Comparison of ENCODE assay signal across 14 cellular contexts in the genomic region with DNA sequence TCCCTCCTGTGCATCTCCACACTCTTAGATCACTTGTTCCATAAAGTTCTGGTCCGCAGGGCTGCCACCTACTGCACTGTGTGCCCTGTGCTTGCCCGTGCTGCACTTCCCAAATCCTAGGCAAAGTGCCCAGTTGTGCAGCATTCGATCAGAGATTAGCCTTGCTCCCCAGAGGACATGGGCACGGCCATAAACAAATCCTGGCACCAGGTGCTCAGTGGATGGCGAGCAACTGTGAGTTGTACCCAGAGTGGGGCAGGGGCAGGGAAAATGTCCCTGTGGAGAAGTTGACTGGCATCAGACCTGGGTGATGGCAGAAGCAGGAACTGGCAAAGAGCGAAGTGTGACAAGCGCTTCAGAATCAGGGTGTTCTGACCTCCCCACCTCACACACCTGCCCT. TPM values are rescaled to one million over a fixed set of nuclear protein-coding genes. Genes with fewer than 3 reads are reported as not detected.
DNase-seq lines count a peak whose midpoint lies in the region; ATAC-seq and TF ChIP-seq lines count a peak whose summit lies in the region.
"Had no signal": no experiment of that assay in that cellular context is flagged by ENCODE, and none has a peak within 500 bp of the region (broad histone marks: within the 10 kb centered on the region; RNA-seq: fewer than 3 reads in every experiment).

No MANE protein-coding gene starts in this region.

- DNase-seq in WTC11 (ENCODE audit: low spot score), result no peak
- no peak for DNase-seq in SW480 (ENCODE audit: low spot score)
- DNase-seq in transverse colon, result no peak
- no peak for DNase-seq in AG20443 (ENCODE audit: low spot score)
- DNase-seq in islet precursor cell, result no peak
- DNase-seq: activated CD4-positive, CD25-positive, alpha-beta regulatory T cell treated with anti-CD3 and anti-CD28 coated beads, Interleukin-2, amount 50 U/mL, for 72 hours; activated effector memory CD4-positive, alpha-beta T cell treated with anti-CD3 and anti-CD28 coated beads, Interleukin-2, amount 50 U/mL, for 16 hours; NCI-H510A treated with DMSO at 0.1 percent for 48 hours; SJCRH30 had no signal

- H3K9me3 ChIP-seq in KOPT-K1 (ENCODE audit: insufficient read depth, low read length, poor library complexity, severe bottlenecking) (no peaks in the 10 kb centered on the region), mesodermal cell (ENCODE audit: control insufficient read depth, low read length) (no peaks in the 10 kb centered on the region), transverse colon (no peaks in the 10 kb centered on the region)
- H3K9me3 ChIP-seq: SJCRH30 had no signal

- no peaks in the 10 kb centered on the region for H3K27me3 Mint-ChIP-seq in WTC11 (ENCODE audit: low read depth)

- peaks cover 12% of the 10 kb centered on the region for H3K36me3 Mint-ChIP-seq in WTC11
- H3K36me3 Mint-ChIP-seq: CD4-positive, alpha-beta memory T cell had no signal

- no peak overlapping the region for H3K4me3 Mint-ChIP-seq in WTC11

- H3K27ac ChIP-seq in C4-2B (peak overlapping the region; percentile 41), KOPT-K1 (ENCODE audit: low read depth, low read length, poor library complexity, severe bottlenecking) (peak overlapping the region; percentile 100), mesodermal cell (ENCODE audit: low read depth, low read length, severe bottlenecking) (peak overlapping the region; percentile 57), transverse colon (no peak overlapping the region)
- H3K27ac ChIP-seq: epithelial cell of prostate, SJCRH30 had no signal

- no peak for TF ChIP-seq EP300 in transverse colon (IDR thresholded peaks at IDR 0.05; ENCODE audit: low read depth)

- H3K4me1 Mint-ChIP-seq in WTC11, result peaks cover 72% of the 10 kb centered on the region

- POLR2A ChIA-PET in WTC11 (lab: Charles Lee), result interaction anchor here (6.5 kb wide), 1 partner anchor 17 kb away, joined by 66 read pairs; a partner anchor contains a TSS

- intact Hi-C loops in transverse colon (cut with DNase I; ENCODE audit: low total_unique reads), result no loop called here

- CTCF ChIA-PET in WTC11 (lab: Charles Lee), result interaction anchor here (1.9 to 2.3 kb wide), 3 partner anchors 16 to 66 kb away, joined by 8 to 25 read pairs (median 10); a partner anchor contains a TSS

- peaks cover 57% of the 10 kb centered on the region for H3K36me3 ChIP-seq in KOPT-K1 (ENCODE audit: insufficient read depth, low read length)
- H3K36me3 ChIP-seq in mesodermal cell (ENCODE audit: control insufficient read depth, insufficient read depth, low read length), result peaks cover 70% of the 10 kb centered on the region
- H3K36me3 ChIP-seq in transverse colon, result no peaks in the 10 kb centered on the region
- H3K36me3 ChIP-seq: SJCRH30 had no signal

- no peaks in the 10 kb centered on the region for H3K9me3 Mint-ChIP-seq in WTC11
- H3K9me3 Mint-ChIP-seq: CD4-positive, alpha-beta memory T cell had no signal

- in situ Hi-C loops in transverse colon (cut with MboI; ENCODE audit: low pct_ligation_motif_present in 1 of 4, low pct_unique_long_range_greater_than_20kb in 1 of 4, low sequenced_read_pairs in 3 of 4), result no loop called here

- no peak for TF ChIP-seq CTCF in C4-2B (conservative IDR thresholded peaks at IDR 0.05)
- TF ChIP-seq CTCF in WTC11 (IDR thresholded peaks at IDR 0.05), result no peak
- no peak for TF ChIP-seq CTCF in transverse colon (IDR thresholded peaks at IDR 0.05)

- H3K4me1 ChIP-seq in mesodermal cell (ENCODE audit: control insufficient read depth, insufficient read depth, low read length, poor library complexity, severe bottlenecking) (peaks cover 49% of the 10 kb centered on the region), transverse colon (peaks cover 3 to 50% (median 21%) of the 10 kb centered on the region in 4 donors)

- no peak for TF ChIP-seq POLR2A in transverse colon (IDR thresholded peaks at IDR 0.05)

- H3K4me3 ChIP-seq in mesodermal cell (ENCODE audit: extremely low read depth, insufficient read depth, low read length, poor library complexity, severe bottlenecking) (peak overlapping the region; percentile 5), transverse colon (no peak overlapping the region)
- H3K4me3 ChIP-seq: SJCRH30 had no signal

- 87 to 88% methylated on average over 5 to 7 of the region's 7 CpGs for WGBS in mesodermal cell (ENCODE audit: insufficient coverage in 2 of 2), 2 experiments
- 54% methylated on average over 7 of the region's 7 CpGs; no CpG with 5 or more reads in 1 of the 2 donors for WGBS in transverse colon (ENCODE audit: low coverage in 1 of 2), 2 donors

- no peak for ATAC-seq in WTC11

- H3K27ac Mint-ChIP-seq in WTC11, result peak overlapping the region; percentile 98

- H3K27me3 ChIP-seq in transverse colon, result peaks cover 24% of the 10 kb centered on the region
- H3K27me3 ChIP-seq: SJCRH30 had no signal

TF ChIP-seq in WTC11, 78 proteins besides CTCF, POLR2A, EP300 and RAD21 (continues in another document):
- TF ChIP-seq, protein P1, sequence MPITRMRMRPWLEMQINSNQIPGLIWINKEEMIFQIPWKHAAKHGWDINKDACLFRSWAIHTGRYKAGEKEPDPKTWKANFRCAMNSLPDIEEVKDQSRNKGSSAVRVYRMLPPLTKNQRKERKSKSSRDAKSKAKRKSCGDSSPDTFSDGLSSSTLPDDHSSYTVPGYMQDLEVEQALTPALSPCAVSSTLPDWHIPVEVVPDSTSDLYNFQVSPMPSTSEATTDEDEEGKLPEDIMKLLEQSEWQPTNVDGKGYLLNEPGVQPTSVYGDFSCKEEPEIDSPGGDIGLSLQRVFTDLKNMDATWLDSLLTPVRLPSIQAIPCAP (CRISPR knock-in tag; IDR thresholded peaks at IDR 0.05), result no peak
- TF ChIP-seq, protein P2, sequence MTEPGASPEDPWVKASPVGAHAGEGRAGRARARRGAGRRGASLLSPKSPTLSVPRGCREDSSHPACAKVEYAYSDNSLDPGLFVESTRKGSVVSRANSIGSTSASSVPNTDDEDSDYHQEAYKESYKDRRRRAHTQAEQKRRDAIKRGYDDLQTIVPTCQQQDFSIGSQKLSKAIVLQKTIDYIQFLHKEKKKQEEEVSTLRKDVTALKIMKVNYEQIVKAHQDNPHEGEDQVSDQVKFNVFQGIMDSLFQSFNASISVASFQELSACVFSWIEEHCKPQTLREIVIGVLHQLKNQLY (CRISPR knock-in tag; IDR thresholded peaks at IDR 0.05), result no peak
- no peak for TF ChIP-seq GTF2I (CRISPR knock-in tag; conservative IDR thresholded peaks at IDR 0.05)
- TF ChIP-seq, protein P3, sequence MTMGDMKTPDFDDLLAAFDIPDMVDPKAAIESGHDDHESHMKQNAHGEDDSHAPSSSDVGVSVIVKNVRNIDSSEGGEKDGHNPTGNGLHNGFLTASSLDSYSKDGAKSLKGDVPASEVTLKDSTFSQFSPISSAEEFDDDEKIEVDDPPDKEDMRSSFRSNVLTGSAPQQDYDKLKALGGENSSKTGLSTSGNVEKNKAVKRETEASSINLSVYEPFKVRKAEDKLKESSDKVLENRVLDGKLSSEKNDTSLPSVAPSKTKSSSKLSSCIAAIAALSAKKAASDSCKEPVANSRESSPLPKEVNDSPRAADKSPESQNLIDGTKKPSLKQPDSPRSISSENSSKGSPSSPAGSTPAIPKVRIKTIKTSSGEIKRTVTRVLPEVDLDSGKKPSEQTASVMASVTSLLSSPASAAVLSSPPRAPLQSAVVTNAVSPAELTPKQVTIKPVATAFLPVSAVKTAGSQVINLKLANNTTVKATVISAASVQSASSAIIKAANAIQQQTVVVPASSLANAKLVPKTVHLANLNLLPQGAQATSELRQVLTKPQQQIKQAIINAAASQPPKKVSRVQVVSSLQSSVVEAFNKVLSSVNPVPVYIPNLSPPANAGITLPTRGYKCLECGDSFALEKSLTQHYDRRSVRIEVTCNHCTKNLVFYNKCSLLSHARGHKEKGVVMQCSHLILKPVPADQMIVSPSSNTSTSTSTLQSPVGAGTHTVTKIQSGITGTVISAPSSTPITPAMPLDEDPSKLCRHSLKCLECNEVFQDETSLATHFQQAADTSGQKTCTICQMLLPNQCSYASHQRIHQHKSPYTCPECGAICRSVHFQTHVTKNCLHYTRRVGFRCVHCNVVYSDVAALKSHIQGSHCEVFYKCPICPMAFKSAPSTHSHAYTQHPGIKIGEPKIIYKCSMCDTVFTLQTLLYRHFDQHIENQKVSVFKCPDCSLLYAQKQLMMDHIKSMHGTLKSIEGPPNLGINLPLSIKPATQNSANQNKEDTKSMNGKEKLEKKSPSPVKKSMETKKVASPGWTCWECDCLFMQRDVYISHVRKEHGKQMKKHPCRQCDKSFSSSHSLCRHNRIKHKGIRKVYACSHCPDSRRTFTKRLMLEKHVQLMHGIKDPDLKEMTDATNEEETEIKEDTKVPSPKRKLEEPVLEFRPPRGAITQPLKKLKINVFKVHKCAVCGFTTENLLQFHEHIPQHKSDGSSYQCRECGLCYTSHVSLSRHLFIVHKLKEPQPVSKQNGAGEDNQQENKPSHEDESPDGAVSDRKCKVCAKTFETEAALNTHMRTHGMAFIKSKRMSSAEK (CRISPR knock-in tag; IDR thresholded peaks at IDR 0.05; ENCODE audit: borderline replicate concordance), result no peak
- TF ChIP-seq RORB (CRISPR knock-in tag; IDR thresholded peaks at IDR 0.05), result no peak

RNA-seq across cellular contexts. Expression of a gene that starts 4.7 kb away (rescaled TPM):
- 416 to 423 TPM (median 422 TPM) in 3 replicates for total RNA-seq in WTC11 (2021)
- polyA plus RNA-seq in mesodermal cell (2013, experiment 1 of 2), result 708 TPM
- 593 TPM for polyA plus RNA-seq in mesodermal cell (2013, experiment 2 of 2)
- 10 to 100 TPM in 1 of 4 donors, 1 to 10 TPM in 3; 2.7 to 28.8 (median 3.9) TPM for total RNA-seq in transverse colon

RNA-seq across cellular contexts. Expression of a gene that starts 16.0 kb away (rescaled TPM):
- total RNA-seq in WTC11 (2021), result 105 to 108 TPM (median 105 TPM) in 3 replicates
- polyA plus RNA-seq in mesodermal cell (2013, experiment 1 of 2), result 174 TPM
- polyA plus RNA-seq in mesodermal cell (2013, experiment 2 of 2), result 172 TPM
- 10 to 100 TPM in 1 of 4 donors, 1 to 10 TPM in 3; 2.2 to 13.8 (median 3.7) TPM for total RNA-seq in transverse colon

RNA-seq across cellular contexts. Expression of a gene that starts 40.0 kb away (rescaled TPM):
- total RNA-seq in WTC11 (2021), result 72.3 to 96.3 TPM (median 73.2 TPM) in 3 replicates
- polyA plus RNA-seq in mesodermal cell (2013, experiment 1 of 2), result 34.0 TPM
- 29.7 TPM for polyA plus RNA-seq in mesodermal cell (2013, experiment 2 of 2)
- total RNA-seq in transverse colon, result 1 to 10 TPM in 3 of 4 donors, under 1 TPM in 1; 1.00 to 9.4 (median 4.5) TPM

RNA-seq across cellular contexts. Expression of a gene that starts 40.4 kb away (rescaled TPM):
- total RNA-seq in WTC11 (2021), result 175 to 192 TPM (median 190 TPM) in 3 replicates
- 270 TPM for polyA plus RNA-seq in mesodermal cell (2013, experiment 1 of 2)
- 257 TPM for polyA plus RNA-seq in mesodermal cell (2013, experiment 2 of 2)
- total RNA-seq in transverse colon, result 10 to 100 TPM in 3 of 4 donors, 1 to 10 TPM in 1; 8.2 to 34.7 (median 23.7) TPM

RNA-seq across cellular contexts. Expression of a gene that starts 58.6 kb away (rescaled TPM):
- total RNA-seq in WTC11 (2021) (47.4 to 50.0 TPM (median 49.3 TPM) in 3 replicates), transverse colon (10 to 100 TPM; 19.5 to 96.9 (median 31.6) TPM)
- polyA plus RNA-seq in mesodermal cell (2013, experiment 1 of 2), result 18.2 TPM
- polyA plus RNA-seq in mesodermal cell (2013, experiment 2 of 2), result 12.8 TPM

Comparison
In these comparisons a context has a peak if more than half of its experiments do, and no peak if none do; other contexts are left out.
1. H3K27ac ChIP-seq: peak in C4-2B (single experiment), KOPT-K1 (single experiment) and mesodermal cell (single experiment); none in transverse colon (0 of 4).
2. RNA of a gene that starts 4.7 kb away (total RNA-seq): 416 to 423 TPM in WTC11; 2.7 to 28.8 TPM in transverse colon; every median in the first group is over 10 times any median in the second.